13 cellular contexts compared by ENCODE assay signal in genomic region chr6:3912366-3913076, GRCh38.
DNase-seq lines count a peak whose midpoint lies in the region; ATAC-seq, FAIRE-seq and TF ChIP-seq lines count a peak whose summit lies in the region.
"Had no signal": no experiment of that assay in that cellular context is flagged by ENCODE, and none has a peak within 500 bp of the region (broad histone marks: within the 10 kb centered on the region; RNA-seq: fewer than 3 reads in every experiment).

No MANE protein-coding gene starts in this region.

- H3K4me3 ChIP-seq in keratinocyte (ENCODE audit: control insufficient read depth in 2 of 3, extremely low read depth in 1 of 3, insufficient read depth in 2 of 3, low read depth in 1 of 3, low read length in 3 of 3) (peak overlapping the region in 1 of 3 experiments; percentile 11), skin epidermis (no peak overlapping the region), Karpas-422 (ENCODE audit: low read length) (no peak overlapping the region)
- H3K4me3 ChIP-seq: GM12878 had no signal

- H3K27me3 ChIP-seq in keratinocyte (ENCODE audit: control insufficient read depth, extremely low read depth, insufficient read depth, low read length) = no peaks in the 10 kb centered on the region
- H3K27me3 ChIP-seq in Karpas-422 (ENCODE audit: low read length) = no peaks in the 10 kb centered on the region

- no peaks in the 10 kb centered on the region for H3K9me2 ChIP-seq in Karpas-422 (replicated peaks; ENCODE audit: insufficient read depth, low read length)

- H3K36me3 ChIP-seq in keratinocyte (ENCODE audit: control insufficient read depth in 2 of 2, extremely low read depth in 1 of 2, insufficient read depth in 2 of 2, low read length in 2 of 2) (no peaks in the 10 kb centered on the region), Karpas-422 (ENCODE audit: insufficient read depth, low read length) (no peaks in the 10 kb centered on the region)

- peaks cover 3% of the 10 kb centered on the region for H3K9me3 ChIP-seq in keratinocyte (ENCODE audit: control insufficient read depth, low read depth, low read length)
- H3K9me3 ChIP-seq in Karpas-422 (ENCODE audit: low read length) = no peaks in the 10 kb centered on the region

- H3K4me2 ChIP-seq in keratinocyte (ENCODE audit: control insufficient read depth, extremely low read depth, insufficient read depth, low read depth, low read length) (peak overlapping the region; percentile 68), Karpas-422 (ENCODE audit: low read depth, low read length, poor library complexity, severe bottlenecking) (no peak overlapping the region)

- dilution Hi-C loops in keratinocyte (cut with MboI; ENCODE audit: extremely low pct_ligation_motif_present, low sequenced_read_pairs) = no loop called here

- DNase-seq in DMS 273 (lab: John Stamatoyannopoulos, UW; ENCODE audit: unreplicated experiment) (peak; percentile 73), keratinocyte (ENCODE audit: low read depth, low spot score) (no peak), activated gamma-delta T cell treated with Interleukin-2 at 50 U/mL for 16 hours (no peak), hippocampal formation (lab: John Stamatoyannopoulos, UW) (no peak), Karpas-422 (no peak)
- DNase-seq: central memory CD4-positive, alpha-beta T cell; naive thymus-derived CD4-positive, alpha-beta T cell; stimulated activated CD4-positive, alpha-beta T cell treated with anti-CD3 and anti-CD28 coated beads, Interleukin-4, amount 100 ng/mL, for 24 hours; T-helper 9 cell had no signal

- H3K4me1 Mint-ChIP-seq in brain = peaks cover 72% of the 10 kb centered on the region
- H3K4me1 Mint-ChIP-seq in stimulated activated memory B cell treated with anti-CD40 and anti-IgM and Interleukin-4, amounts not matched to agents 10 μg/mL and 1 μg/mL and 100 μg/mL, for 72 hours = peaks cover 8% of the 10 kb centered on the region

- H3K79me2 ChIP-seq in keratinocyte (ENCODE audit: control insufficient read depth, insufficient read depth, low read length) = no peaks in the 10 kb centered on the region
- H3K79me2 ChIP-seq in Karpas-422 (ENCODE audit: low read length) = no peaks in the 10 kb centered on the region

- H3K9ac ChIP-seq in keratinocyte (ENCODE audit: control insufficient read depth, extremely low read depth, insufficient read depth, low read length) = peak overlapping the region; percentile 10
- no peak overlapping the region for H3K9ac ChIP-seq in Karpas-422 (ENCODE audit: low read length)

- no peak for FAIRE-seq in keratinocyte (lab: Jason Lieb, UNC)
- FAIRE-seq: GM12878 had no signal

- no peaks in the 10 kb centered on the region for H3K9me1 ChIP-seq in keratinocyte (ENCODE audit: control insufficient read depth, extremely low read depth, insufficient read depth, low read length)

- H3K9me3 Mint-ChIP-seq in brain = peaks cover 0 to 11% (median 4%) of the 10 kb centered on the region in 5 experiments
- H3K9me3 Mint-ChIP-seq in stimulated activated memory B cell treated with anti-CD40 and anti-IgM and Interleukin-4, amounts not matched to agents 10 μg/mL and 1 μg/mL and 100 μg/mL, for 72 hours = no peaks in the 10 kb centered on the region

- no peaks in the 10 kb centered on the region for H3K36me3 Mint-ChIP-seq in brain
- no peaks in the 10 kb centered on the region for H3K36me3 Mint-ChIP-seq in stimulated activated memory B cell treated with anti-CD40 and anti-IgM and Interleukin-4, amounts not matched to agents 10 μg/mL and 1 μg/mL and 100 μg/mL, for 72 hours

- no peaks in the 10 kb centered on the region for H4K20me1 ChIP-seq in keratinocyte (ENCODE audit: control insufficient read depth, extremely low read depth, insufficient read depth, low read length)
- H4K20me1 ChIP-seq in Karpas-422 (ENCODE audit: insufficient read depth, low read depth, low read length) = no peaks in the 10 kb centered on the region

- peaks cover 6% of the 10 kb centered on the region for H3K27me3 Mint-ChIP-seq in brain
- peaks cover 70% of the 10 kb centered on the region for H3K27me3 Mint-ChIP-seq in stimulated activated memory B cell treated with anti-CD40 and anti-IgM and Interleukin-4, amounts not matched to agents 10 μg/mL and 1 μg/mL and 100 μg/mL, for 72 hours

- H3K4me1 ChIP-seq in keratinocyte (ENCODE audit: control insufficient read depth, extremely low read depth, insufficient read depth, low read length) (peaks cover 30% of the 10 kb centered on the region), Karpas-422 (ENCODE audit: low read length) (no peaks in the 10 kb centered on the region)

- no peak for ATAC-seq in stimulated activated memory B cell treated with anti-CD40 and anti-IgM and Interleukin-4, amounts not matched to agents 10 μg/mL and 1 μg/mL and 100 μg/mL, for 72 hours
- ATAC-seq: GM12878; naive thymus-derived CD4-positive, alpha-beta T cell had no signal

- H3K27ac Mint-ChIP-seq in brain = peak overlapping the region; percentile 47 to 98 (median 92)
- no peak overlapping the region for H3K27ac Mint-ChIP-seq in stimulated activated memory B cell treated with anti-CD40 and anti-IgM and Interleukin-4, amounts not matched to agents 10 μg/mL and 1 μg/mL and 100 μg/mL, for 72 hours
- H3K27ac Mint-ChIP-seq: naive thymus-derived CD4-positive, alpha-beta T cell had no signal

- H3K27ac ChIP-seq in keratinocyte (ENCODE audit: control insufficient read depth, insufficient read depth, low read length) (peak overlapping the region; percentile 50), skin epidermis (peak overlapping the region in 11 of 21 experiments; percentile 14 to 85 (median 61)), Karpas-422 (ENCODE audit: low read length) (no peak overlapping the region)

- H2AFZ ChIP-seq in keratinocyte (ENCODE audit: control insufficient read depth, low read length) = no peak overlapping the region
- no peak overlapping the region for H2AFZ ChIP-seq in Karpas-422 (ENCODE audit: low read length)

- TF ChIP-seq CTCF in brain (conservative IDR thresholded peaks at IDR 0.05) (no peak), keratinocyte (optimal IDR thresholded peaks at IDR 0.05 in 1 of 3, IDR thresholded peaks at IDR 0.05 in 1 of 3, conservative IDR thresholded peaks at IDR 0.05 in 1 of 3; ENCODE audit: extremely low read depth in 1 of 3, insufficient read depth in 2 of 3, low read length in 3 of 3) (no peak)

- peak overlapping the region in 2 of 5 experiments; percentile 50 to 78 for H3K4me3 Mint-ChIP-seq in brain
- no peak overlapping the region for H3K4me3 Mint-ChIP-seq in stimulated activated memory B cell treated with anti-CD40 and anti-IgM and Interleukin-4, amounts not matched to agents 10 μg/mL and 1 μg/mL and 100 μg/mL, for 72 hours
